8 cellular contexts compared by ENCODE assay signal in genomic region chr13:41222259-41222852, GRCh38. TPM values are rescaled to one million over a fixed set of nuclear protein-coding genes. Genes with fewer than 3 reads are reported as not detected.
DNase-seq lines count a peak whose midpoint lies in the region; ATAC-seq, FAIRE-seq and TF ChIP-seq lines count a peak whose summit lies in the region.

No MANE protein-coding gene starts in this region.

- H3K36me3 ChIP-seq in CD8-positive, alpha-beta T cell (ENCODE audit: insufficient read depth, low read length): peaks cover 4% of the 10 kb centered on the region
- H3K36me3 ChIP-seq in SJSA1 (peaks cover 4% of the 10 kb centered on the region; the same call in 1 of the 2 replicates), heart left ventricle (peaks cover 0 to 50% (median 15%) of the 10 kb centered on the region in 9 donors)

- H3K4me3 Mint-ChIP-seq in CD8-positive, alpha-beta T cell: no peak overlapping the region

- H3K4me1 ChIP-seq in CD8-positive, alpha-beta T cell (ENCODE audit: insufficient read depth, low read length): no peaks in the 10 kb centered on the region
- H3K4me1 ChIP-seq in SJSA1 (replicated peaks): peaks cover 11% of the 10 kb centered on the region
- no peaks in the 10 kb centered on the region for H3K4me1 ChIP-seq in heart left ventricle

- peak; percentile 9 to 58 (median 46) for DNase-seq in CD8-positive, alpha-beta T cell
- peak; percentile 28 for DNase-seq in HTR-8/SVneo (ENCODE audit: insufficient read length, low spot score)
- DNase-seq in SJSA1 (ENCODE audit: low read depth in 1 of 2, low spot score in 2 of 2): peak; percentile 29 to 46
- peak; percentile 50 for DNase-seq in activated naive CD4-positive, alpha-beta T cell treated with anti-CD3 and anti-CD28 coated beads, Interleukin-2, amount 50 U/mL, for 16 hours
- DNase-seq in heart left ventricle: peak in 2 of 5 donors; percentile 19 to 36
- DNase-seq in retinal pigment epithelial cell (ENCODE audit: low read depth): no peak
- no peak for DNase-seq in ecto neural progenitor cell (ENCODE audit: low spot score)

- no peaks in the 10 kb centered on the region for H3K9me3 Mint-ChIP-seq in CD8-positive, alpha-beta T cell

- ATAC-seq in CD8-positive, alpha-beta T cell: peak; percentile 98
- ATAC-seq in GM19025 (IDR thresholded peaks at IDR 0.05; ENCODE audit: low read depth, unreplicated experiment): peak; percentile 72
- ATAC-seq in heart left ventricle: peak; percentile 64 to 89 (median 84)

- H3K4me1 Mint-ChIP-seq in CD8-positive, alpha-beta T cell (ENCODE audit: low read depth): peaks cover 3% of the 10 kb centered on the region

- POLR2A ChIA-PET in CD8-positive, alpha-beta T cell (lab: Charles Lee): no interaction called here

- H3K9me3 ChIP-seq in CD8-positive, alpha-beta T cell (ENCODE audit: low read length): no peaks in the 10 kb centered on the region
- H3K9me3 ChIP-seq in SJSA1 (replicated peaks) (no peaks in the 10 kb centered on the region), heart left ventricle (no peaks in the 10 kb centered on the region)

- TF ChIP-seq CTCF in CD8-positive, alpha-beta T cell (IDR thresholded peaks at IDR 0.05): peak; percentile 78
- TF ChIP-seq CTCF in heart left ventricle (IDR thresholded peaks at IDR 0.05) (peak; percentile 60 to 81 (median 76)), retinal pigment epithelial cell (conservative IDR thresholded peaks at IDR 0.05; ENCODE audit: low read depth, low read length) (peak; percentile 79)

- FAIRE-seq in HTR-8/SVneo (lab: Jason Lieb, UNC): no peak

- CTCF ChIA-PET in CD8-positive, alpha-beta T cell (lab: Charles Lee): interaction anchor here (0.6 to 2.0 kb wide), 22 partner anchors 9 to 429 kb away, joined by 3 to 16 read pairs (median 4); partner anchors contain the start of gene KBTBD7

- no peak overlapping the region for H3K4me3 ChIP-seq in CD8-positive, alpha-beta T cell (ENCODE audit: low read depth, low read length)
- no peak overlapping the region for H3K4me3 ChIP-seq in SJSA1
- H3K4me3 ChIP-seq in heart left ventricle: no peak overlapping the region
- no peak overlapping the region for H3K4me3 ChIP-seq in retinal pigment epithelial cell (ENCODE audit: low read length)

- H3K27ac ChIP-seq in CD8-positive, alpha-beta T cell (ENCODE audit: low read depth, low read length): no peak overlapping the region
- H3K27ac ChIP-seq in SJSA1: no peak overlapping the region
- no peak overlapping the region for H3K27ac ChIP-seq in heart left ventricle

- TF ChIP-seq POLR2A in heart left ventricle (IDR thresholded peaks at IDR 0.05): no peak

- H3K36me3 Mint-ChIP-seq in CD8-positive, alpha-beta T cell: peaks cover 59% of the 10 kb centered on the region

- no peaks in the 10 kb centered on the region for H3K27me3 ChIP-seq in CD8-positive, alpha-beta T cell (ENCODE audit: insufficient read depth, low read length)
- no peaks in the 10 kb centered on the region for H3K27me3 ChIP-seq in SJSA1 (replicated peaks)
- H3K27me3 ChIP-seq in heart left ventricle: no peaks in the 10 kb centered on the region

- intact Hi-C loops in CD8-positive, alpha-beta T cell (cut with DNase I, micrococcal nuclease): loop anchor here (1.0 to 10.0 kb wide), 4 partner anchors 147 to 892 kb away; no protein-coding TSS in a partner anchor
- intact Hi-C loops in heart left ventricle (cut with DNase I): loop anchor here in 8 of 10 donors (1.0 to 5.0 kb wide), 4 partner anchors 146 to 150 kb away; no protein-coding TSS in a partner anchor

- WGBS in heart left ventricle, 4 donors: 48 to 56% (median 51%) methylated on average over 6 of the region's 6 CpGs

- no peak overlapping the region for H3K27ac Mint-ChIP-seq in CD8-positive, alpha-beta T cell

- H3K27me3 Mint-ChIP-seq in CD8-positive, alpha-beta T cell (ENCODE audit: low read depth): no peaks in the 10 kb centered on the region

RNA-seq across cellular contexts. Expression of gene KBTBD7, which starts 28.0 kb away (rescaled TPM):
- total RNA-seq in CD8-positive, alpha-beta T cell: 1 to 10 TPM; 2.2 to 2.3 TPM
- total RNA-seq in SJSA1 (2014; rRNA removed; shearing (Covaris generic)): 2.6 and 6.9 TPM in 2 replicates
- total RNA-seq in heart left ventricle: 1 to 10 TPM; 4.2 to 9.1 (median 6.0) TPM
- 1 to 10 TPM; 2.2 to 2.6 TPM for polyA plus RNA-seq in heart left ventricle

RNA-seq across cellular contexts. Expression of gene MTRF1, which starts 41.0 kb away (rescaled TPM):
- total RNA-seq in CD8-positive, alpha-beta T cell: 10 to 100 TPM; 26.2 to 26.9 TPM
- 11.5 and 13.3 TPM in 2 replicates for total RNA-seq in SJSA1 (2014; rRNA removed; shearing (Covaris generic))
- 10 to 100 TPM in 6 of 9 donors, 1 to 10 TPM in 3; 8.3 to 12.0 (median 10.7) TPM for total RNA-seq in heart left ventricle
- 1 to 10 TPM; 8.8 to 9.2 TPM for polyA plus RNA-seq in heart left ventricle

Comparison
In these comparisons a context has a peak if more than half of its experiments do, and no peak if none do; other contexts are left out.
1. DNase-seq: peak in CD8-positive, alpha-beta T cell (7 of 7), HTR-8/SVneo (single experiment), SJSA1 (2 of 2) and activated naive CD4-positive, alpha-beta T cell treated with anti-CD3 and anti-CD28 coated beads, Interleukin-2, amount 50 U/mL, for 16 hours (single experiment); none in retinal pigment epithelial cell (single experiment) and ecto neural progenitor cell (single experiment).
2. Peak in every context shown above with its lines, with median percentiles within 50 percentile points of each other: ATAC-seq and CTCF ChIP-seq.